Comparison of ENCODE assay signal across 10 cellular contexts in the genomic region with DNA sequence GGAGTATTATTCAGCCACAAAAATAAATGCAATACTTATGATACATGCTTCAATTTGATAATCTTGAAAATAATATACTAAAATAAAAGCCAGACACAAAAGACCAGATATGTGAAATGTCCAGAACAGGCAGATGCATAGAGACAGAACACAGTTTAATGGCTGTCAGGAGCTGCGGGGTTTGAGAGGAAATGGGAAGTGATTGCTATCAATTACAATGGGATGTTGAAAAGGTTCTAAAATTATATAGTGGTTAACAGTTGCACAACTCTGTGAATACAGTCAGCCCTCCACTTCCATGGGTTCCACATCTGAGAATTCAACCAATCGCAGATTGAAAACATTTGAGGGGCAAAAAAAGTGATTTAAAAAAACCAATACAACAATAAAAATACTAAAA.
"Had no signal": no experiment of that assay in that cellular context is flagged by ENCODE, and none has a peak within 500 bp of the region (broad histone marks: within the 10 kb centered on the region; RNA-seq: fewer than 3 reads in every experiment).

No MANE protein-coding gene starts in this region.

- H3K27ac Mint-ChIP-seq: activated CD8-positive, alpha-beta memory T cell treated with anti-CD3 and anti-CD28 coated beads, Interleukin-2, amount 10 ng/mL, durations not matched to agents 7 days and 5 days had no signal

- H3K27ac ChIP-seq: adrenal gland, VCaP had no signal

- H3K4me1 Mint-ChIP-seq: neural crest cell had no signal

- H3K4me3 Mint-ChIP-seq: activated CD8-positive, alpha-beta memory T cell treated with anti-CD3 and anti-CD28 coated beads, Interleukin-2, amount 10 ng/mL, durations not matched to agents 7 days and 5 days; neural crest cell had no signal

- H3K27me3 ChIP-seq: adrenal gland had no signal

- H3K9me3 ChIP-seq: adrenal gland had no signal

- ATAC-seq: activated CD8-positive, alpha-beta memory T cell treated with anti-CD3 and anti-CD28 coated beads, Interleukin-2, amount 10 ng/mL, durations not matched to agents 7 days and 5 days; sciatic nerve had no signal

- H3K27me3 Mint-ChIP-seq: activated CD8-positive, alpha-beta memory T cell treated with anti-CD3 and anti-CD28 coated beads, Interleukin-2, amount 10 ng/mL, durations not matched to agents 7 days and 5 days had no signal

- DNase-seq: activated CD4-positive, alpha-beta T cell treated with anti-CD3 and anti-CD28 coated beads, Interleukin-2, amount 50 U/mL, for 48 hours; activated CD8-positive, alpha-beta memory T cell treated with anti-CD3 and anti-CD28 coated beads, Interleukin-2, amount 10 ng/mL, durations not matched to agents 7 days and 5 days; activated naive CD4-positive, alpha-beta T cell treated with anti-CD3 and anti-CD28 coated beads, Interleukin-2, amount 50 U/mL, for 16 hours; activated T-cell treated with anti-CD3 and anti-CD28 coated beads, Interleukin-2, amount 50 U/mL, for 1 hour; adrenal gland; islet precursor cell; stimulated activated CD4-positive, alpha-beta T cell treated with anti-CD3 and anti-CD28 coated beads, Interleukin-2, amount 100 ng/mL, for 24 hours had no signal

- H3K4me3 ChIP-seq: adrenal gland had no signal

- H3K9me3 Mint-ChIP-seq: neural crest cell had no signal
